In the genomic region with DNA sequence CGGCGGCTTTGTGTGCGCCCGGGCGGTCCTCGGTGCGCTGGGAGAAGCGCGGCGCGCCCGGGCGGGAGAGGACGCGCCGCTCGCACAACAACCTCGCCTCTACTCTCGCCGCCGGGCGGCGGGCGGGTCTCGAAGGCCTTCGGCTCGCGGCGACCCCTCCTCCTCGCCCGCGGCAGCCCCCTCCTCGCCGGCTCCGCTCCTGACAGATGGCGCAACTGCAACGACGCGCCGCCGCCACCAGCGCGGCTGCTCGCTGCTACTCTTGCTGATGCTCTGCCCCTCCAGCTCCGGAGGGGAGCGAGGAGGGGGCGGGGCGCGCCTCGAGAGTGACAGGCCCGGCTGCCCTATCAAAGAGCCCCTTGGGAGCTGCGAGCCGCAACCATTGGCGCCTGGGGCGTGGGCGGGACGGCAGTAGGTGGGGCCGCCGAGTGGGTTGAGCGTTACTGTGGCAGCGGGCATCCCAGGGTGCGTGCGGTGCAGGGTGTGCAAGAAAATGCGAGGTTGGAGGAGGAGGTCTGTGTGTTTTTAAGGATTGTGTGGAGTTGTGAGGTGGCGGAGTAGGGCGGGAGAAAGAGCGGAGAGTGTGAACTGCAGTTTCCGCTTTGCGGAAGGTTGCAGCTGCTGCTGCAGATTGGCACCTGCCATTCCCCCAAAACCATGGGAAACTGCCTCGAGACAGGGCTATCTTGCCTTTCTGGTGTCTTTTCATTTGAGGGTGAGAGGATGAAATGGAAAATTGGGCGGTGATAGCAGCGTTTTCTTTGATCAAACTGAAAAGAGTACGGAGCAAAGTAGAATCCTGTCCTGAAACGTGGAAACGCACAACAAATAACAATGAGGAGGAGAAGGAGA, we compare ENCODE assay signal across 8 cellular contexts. TPM values are rescaled to one million over a fixed set of nuclear protein-coding genes. Genes with fewer than 3 reads are reported as not detected.
DNase-seq lines count a peak whose midpoint lies in the region; ATAC-seq, FAIRE-seq and TF ChIP-seq lines count a peak whose summit lies in the region.

A gene (minus strand): TSS at position 275 of the 852 bp plus-strand sequence. CDS start 153,401 bp downstream, outside the sequence.

- H3K4me2 ChIP-seq in HepG2 (ENCODE audit: low read depth, low read length): peak within 1 kb of the TSS; percentile 100

- in situ Hi-C loops in HepG2 (cut with HindIII; ENCODE audit: extremely low pct_ligation_motif_present, low pct_unique_long_range_greater_than_20kb): no loop called here

- peak within 1 kb of the TSS; percentile 99 for H2AFZ ChIP-seq in HepG2 (ENCODE audit: low read length)

- peak; percentile 56; the same call in 1 of the 2 replicates for TF ChIP-seq RAD21 in HepG2 (CRISPR knock-in tag; IDR thresholded peaks at IDR 0.05)

- no TSS peak for BruUV-seq in HepG2 (replicated peaks; lab: Mats Ljungman, UMichigan)

- H3K27me3 ChIP-seq in BJ (ENCODE audit: control insufficient read depth, insufficient read depth, low read length) (no peaks in the 10 kb centered on the region), HepG2 (ENCODE audit: control insufficient read depth in 1 of 2, insufficient read depth in 2 of 2, low read length in 2 of 2) (peaks cover 0 to 21% of the 10 kb centered on the region in 2 experiments; a peak in 4 of 5 replicates)

- TF ChIP-seq CTCF in BJ (IDR thresholded peaks at IDR 0.05; ENCODE audit: insufficient read depth, low read depth, low read length): peak; percentile 38
- peak; percentile 47 for TF ChIP-seq CTCF in HepG2 (CRISPR knock-in tag; IDR thresholded peaks at IDR 0.05)

- TF ChIP-seq POLR2A in HepG2 (IDR thresholded peaks at IDR 0.05; ENCODE audit: insufficient read depth in 1 of 2, low read depth in 2 of 2, low read length in 2 of 2): no peak; a peak in 1 of 4 replicates

- intact Hi-C loops in HepG2 (cut with micrococcal nuclease; ENCODE audit: unreplicated experiment): loop anchor here (2.0 to 5.0 kb wide), 2 partner anchors 79 to 151 kb away; no protein-coding TSS in a partner anchor

- H3K9ac ChIP-seq in HepG2 (ENCODE audit: insufficient read depth, low read depth, low read length): peak within 1 kb of the TSS; percentile 21

- H3K4me3 ChIP-seq in BJ (ENCODE audit: low read depth, low read length) (peak within 1 kb of the TSS; percentile 75), HepG2 (replicated peaks in 1 of 3; ENCODE audit: insufficient read depth in 1 of 3, low read depth in 2 of 3, low read length in 3 of 3) (peak within 1 kb of the TSS; percentile 66 to 82 (median 68))

- H3K36me3 ChIP-seq in BJ (ENCODE audit: control insufficient read depth, insufficient read depth, low read length) (no peaks in the 10 kb centered on the region), HepG2 (replicated peaks in 1 of 2; ENCODE audit: control insufficient read depth in 1 of 2, insufficient read depth in 2 of 2, low read length in 2 of 2) (no peaks in the 10 kb centered on the region)

- POLR2A ChIA-PET in BJ (lab: Charles Lee): no interaction called here
- POLR2A ChIA-PET in HepG2 (lab: Yijun Ruan, JAX): no interaction called here

- no peaks in the 10 kb centered on the region for H3K9me3 ChIP-seq in HepG2 (ENCODE audit: low read length)

- H3K4me1 ChIP-seq in HepG2 (ENCODE audit: insufficient read depth, low read length): peaks cover 40% of the 10 kb centered on the region

- CTCF ChIA-PET in BJ (lab: Yijun Ruan, JAX): interaction anchor here (0.7 to 1.1 kb wide), 9 partner anchors 25 to 171 kb away, joined by 3 to 5 read pairs (median 4); no protein-coding TSS in a partner anchor
- CTCF ChIA-PET in HepG2 (lab: Yijun Ruan, JAX; ENCODE audit: low intra/inter-chr PET ratio, low total read pairs): no interaction called here

- peak; percentile 95 for ATAC-seq in GM19372 (IDR thresholded peaks at IDR 0.05; ENCODE audit: low read depth, unreplicated experiment)
- ATAC-seq in HG03558 (IDR thresholded peaks at IDR 0.05; ENCODE audit: extremely low read depth, unreplicated experiment): peak; percentile 97
- peak; percentile 99 for ATAC-seq in HepG2

- TF ChIP-seq EP300 in HepG2 (IDR thresholded peaks at IDR 0.05; ENCODE audit: low read depth in 2 of 2, low read length in 2 of 2): no peak
- TF ChIP-seq EP300 in HepG2 (CRISPR knock-in tag; IDR thresholded peaks at IDR 0.05; ENCODE audit: borderline replicate concordance): no peak

- H4K20me1 ChIP-seq in HepG2 (ENCODE audit: insufficient read depth, low read length): no peaks in the 10 kb centered on the region

- DNase-seq in BJ (ENCODE audit: low read depth) (peak; percentile 70), NCI-H748 treated with DMSO at 0.1 percent for 48 hours (lab: John Stamatoyannopoulos, UW) (peak; percentile 97), dermis blood vessel endothelial cell (peak; percentile 98), HepG2 (ENCODE audit: low spot score) (peak; percentile 92)
- DNase-seq in activated CD4-positive, alpha-beta T cell treated with anti-CD3 and anti-CD28 coated beads, Interleukin-2, amount 50 U/mL, for 24 hours (ENCODE audit: low read depth in 1 of 2, low spot score in 1 of 2): peak; percentile 98 to 99
- peak; percentile 100 for DNase-seq in stimulated activated CD4-positive, alpha-beta T cell treated with anti-CD3 and anti-CD28 coated beads, Interleukin-4, amount 100 ng/mL, for 1 hour

- no peak within 1 kb of the TSS for H3K27ac ChIP-seq in HepG2 (ENCODE audit: extremely low read length, insufficient read depth, low read length)

- 2% methylated on average over 24 of the region's 75 CpGs for WGBS in HepG2 (ENCODE audit: low lambda C conversion rate)

- FAIRE-seq in HepG2 (lab: Jason Lieb, UNC): peak; percentile 8

- no peaks in the 10 kb centered on the region for H3K79me2 ChIP-seq in HepG2 (ENCODE audit: insufficient read depth, low read length)

TF ChIP-seq in HepG2, 621 proteins besides CTCF, POLR2A, EP300 and RAD21 (continues in another document):
- TF ChIP-seq ZNF709 (CRISPR knock-in tag; IDR thresholded peaks at IDR 0.05) (no peak; the same call in none of the 2 replicates), KDM5B (CRISPR knock-in tag; IDR thresholded peaks at IDR 0.05; ENCODE audit: borderline replicate concordance) (peak; percentile 55; the same call in 1 of the 2 replicates), ZSCAN29 (CRISPR knock-in tag; conservative IDR thresholded peaks at IDR 0.05) (no peak)
- TF ChIP-seq, protein P1, sequence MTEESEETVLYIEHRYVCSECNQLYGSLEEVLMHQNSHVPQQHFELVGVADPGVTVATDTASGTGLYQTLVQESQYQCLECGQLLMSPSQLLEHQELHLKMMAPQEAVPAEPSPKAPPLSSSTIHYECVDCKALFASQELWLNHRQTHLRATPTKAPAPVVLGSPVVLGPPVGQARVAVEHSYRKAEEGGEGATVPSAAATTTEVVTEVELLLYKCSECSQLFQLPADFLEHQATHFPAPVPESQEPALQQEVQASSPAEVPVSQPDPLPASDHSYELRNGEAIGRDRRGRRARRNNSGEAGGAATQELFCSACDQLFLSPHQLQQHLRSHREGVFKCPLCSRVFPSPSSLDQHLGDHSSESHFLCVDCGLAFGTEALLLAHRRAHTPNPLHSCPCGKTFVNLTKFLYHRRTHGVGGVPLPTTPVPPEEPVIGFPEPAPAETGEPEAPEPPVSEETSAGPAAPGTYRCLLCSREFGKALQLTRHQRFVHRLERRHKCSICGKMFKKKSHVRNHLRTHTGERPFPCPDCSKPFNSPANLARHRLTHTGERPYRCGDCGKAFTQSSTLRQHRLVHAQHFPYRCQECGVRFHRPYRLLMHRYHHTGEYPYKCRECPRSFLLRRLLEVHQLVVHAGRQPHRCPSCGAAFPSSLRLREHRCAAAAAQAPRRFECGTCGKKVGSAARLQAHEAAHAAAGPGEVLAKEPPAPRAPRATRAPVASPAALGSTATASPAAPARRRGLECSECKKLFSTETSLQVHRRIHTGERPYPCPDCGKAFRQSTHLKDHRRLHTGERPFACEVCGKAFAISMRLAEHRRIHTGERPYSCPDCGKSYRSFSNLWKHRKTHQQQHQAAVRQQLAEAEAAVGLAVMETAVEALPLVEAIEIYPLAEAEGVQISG (CRISPR knock-in tag; IDR thresholded peaks at IDR 0.05): peak; percentile 48; the same call in 1 of the 2 replicates
- TF ChIP-seq, protein P2, sequence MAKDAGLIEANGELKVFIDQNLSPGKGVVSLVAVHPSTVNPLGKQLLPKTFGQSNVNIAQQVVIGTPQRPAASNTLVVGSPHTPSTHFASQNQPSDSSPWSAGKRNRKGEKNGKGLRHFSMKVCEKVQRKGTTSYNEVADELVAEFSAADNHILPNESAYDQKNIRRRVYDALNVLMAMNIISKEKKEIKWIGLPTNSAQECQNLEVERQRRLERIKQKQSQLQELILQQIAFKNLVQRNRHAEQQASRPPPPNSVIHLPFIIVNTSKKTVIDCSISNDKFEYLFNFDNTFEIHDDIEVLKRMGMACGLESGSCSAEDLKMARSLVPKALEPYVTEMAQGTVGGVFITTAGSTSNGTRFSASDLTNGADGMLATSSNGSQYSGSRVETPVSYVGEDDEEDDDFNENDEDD (CRISPR knock-in tag; IDR thresholded peaks at IDR 0.05; ENCODE audit: borderline replicate concordance): peak; percentile 76; the same call in 1 of the 2 replicates

RNA-seq across cellular contexts. Expression of the gene that starts here (rescaled TPM):
- polyA plus RNA-seq in BJ (2011; rRNA removed) (43.4 and 55.1 TPM in 2 replicates), HepG2 (2011; rRNA removed) (22.6 and 24.6 TPM in 2 replicates)
- polyA minus RNA-seq in BJ (2011; rRNA and poly(A)+ RNA removed): 39.2 and 53.0 TPM in 2 replicates
- total RNA-seq in dermis blood vessel endothelial cell (146 and 150 TPM in 2 replicates), HepG2 (2016; rRNA removed; fragmentation: Illumina TruSeq; extraction: Trizol) (14.6 and 15.5 TPM in 2 replicates)
- 3.6 and 4.1 TPM in 2 replicates for total RNA-seq in HepG2 (2016; cell fraction: cytosol; rRNA removed; fragmentation: Illumina TruSeq; extraction: Trizol; ENCODE audit: low read depth)
- 13.7 and 16.0 TPM in 2 replicates for total RNA-seq in HepG2 (2016; cell fraction: insoluble cytoplasmic fraction; rRNA removed; fragmentation: Illumina TruSeq; extraction: Trizol)
- total RNA-seq in HepG2 (2016; cell fraction: membrane; rRNA removed; fragmentation: Illumina TruSeq; extraction: Trizol): 11.6 and 12.0 TPM in 2 replicates
- 17.8 and 19.2 TPM in 2 replicates for total RNA-seq in HepG2 (2016; cell fraction: nucleus; rRNA removed; fragmentation: Illumina TruSeq; extraction: Trizol)
- polyA plus RNA-seq in HepG2 (2011; cell fraction: cytosol; rRNA removed): 16.8 and 28.6 TPM in 2 replicates
- 31.3 and 40.2 TPM in 2 replicates for polyA plus RNA-seq in HepG2 (2011; cell fraction: nucleus; rRNA removed)
- 22.4 and 23.4 TPM in 2 replicates for polyA plus RNA-seq in HepG2 (2012)
- polyA plus RNA-seq in HepG2 (2016; cell fraction: cytosol; fragmentation: Illumina TruSeq; extraction: Trizol; ENCODE audit: low read depth): 3.4 and 3.5 TPM in 2 replicates
- 18.8 and 20.1 TPM in 2 replicates for polyA plus RNA-seq in HepG2 (2016; cell fraction: insoluble cytoplasmic fraction; fragmentation: Illumina TruSeq; extraction: Trizol; ENCODE audit: low read depth)
- polyA plus RNA-seq in HepG2 (2016; cell fraction: membrane; fragmentation: Illumina TruSeq; extraction: Trizol; ENCODE audit: low read depth): 10.6 and 11.8 TPM in 2 replicates
- polyA plus RNA-seq in HepG2 (2016; cell fraction: nucleus; fragmentation: Illumina TruSeq; extraction: Trizol; ENCODE audit: insufficient read depth, low read depth): 17.9 and 20.2 TPM in 2 replicates
- polyA minus RNA-seq in HepG2 (2011; rRNA and poly(A)+ RNA removed; ENCODE audit: low replicate concordance): 37.8 and 75.6 TPM in 2 replicates
- 19.1 and 20.6 TPM in 2 replicates for polyA minus RNA-seq in HepG2 (2011; cell fraction: cytosol; rRNA and poly(A)+ RNA removed)
- 45.1 and 62.6 TPM in 2 replicates for polyA minus RNA-seq in HepG2 (2011; cell fraction: nucleus; rRNA and poly(A)+ RNA removed)
